8 cellular contexts compared by ENCODE assay signal in genomic region chr1:12600880-12601633, GRCh38. TPM values are rescaled to one million over a fixed set of nuclear protein-coding genes. Genes with fewer than 3 reads are reported as not detected.
DNase-seq lines count a peak whose midpoint lies in the region; ATAC-seq and TF ChIP-seq lines count a peak whose summit lies in the region.

No MANE protein-coding gene starts in this region.

- in situ Hi-C loops in transverse colon (cut with MboI; ENCODE audit: low pct_ligation_motif_present in 1 of 4, low pct_unique_long_range_greater_than_20kb in 1 of 4, low sequenced_read_pairs in 3 of 4): loop anchor here in 1 of 4 donors (25.0 kb wide), 1 partner anchor 189 kb away; no protein-coding TSS in a partner anchor

- H3K4me1 ChIP-seq in ascending aorta: peaks cover 42 to 70% of the 10 kb centered on the region in 2 donors
- H3K4me1 ChIP-seq in transverse colon: peaks cover 29 to 85% (median 58%) of the 10 kb centered on the region in 4 donors

- TF ChIP-seq CTCF in ascending aorta (IDR thresholded peaks at IDR 0.05) (peak; percentile 31 to 60 (median 47)), transverse colon (IDR thresholded peaks at IDR 0.05) (peak; percentile 50 to 68 (median 62)), lower leg skin (IDR thresholded peaks at IDR 0.05) (no peak)

- no peak for TF ChIP-seq EP300 in transverse colon (IDR thresholded peaks at IDR 0.05; ENCODE audit: low read depth)

- no peaks in the 10 kb centered on the region for H3K9me3 ChIP-seq in ascending aorta
- no peaks in the 10 kb centered on the region for H3K9me3 ChIP-seq in transverse colon

- ATAC-seq in left colon: peak; percentile 64
- ATAC-seq in GM21528 (IDR thresholded peaks at IDR 0.05; ENCODE audit: low FRiP score, unreplicated experiment): no peak

- intact Hi-C loops in ascending aorta (cut with DNase I): no loop called here
- intact Hi-C loops in left colon (cut with DNase I, micrococcal nuclease): no loop called here
- intact Hi-C loops in transverse colon (cut with DNase I; ENCODE audit: low total_unique reads): no loop called here
- intact Hi-C loops in lower leg skin (cut with DNase I; ENCODE audit: low total_unique reads): no loop called here

- TF ChIP-seq POLR2A in transverse colon (IDR thresholded peaks at IDR 0.05) (no peak), lower leg skin (IDR thresholded peaks at IDR 0.05) (no peak)

- DNase-seq in DMS 273 (lab: John Stamatoyannopoulos, UW; ENCODE audit: unreplicated experiment) (peak; percentile 56), DMS 273 treated with DMSO at 0.1 percent for 48 hours (lab: John Stamatoyannopoulos, UW) (no peak), RPMI7951 (ENCODE audit: low read depth) (peak; percentile 31), ascending aorta (ENCODE audit: low spot score in 2 of 2) (no peak), left colon (peak in 1 of 2 donors; percentile 67), transverse colon (peak; percentile 68), lower leg skin (ENCODE audit: low spot score in 2 of 2) (no peak)

- H3K4me3 ChIP-seq in ascending aorta (peak overlapping the region in 1 of 2 donors; percentile 19), transverse colon (no peak overlapping the region), lower leg skin (ENCODE audit: low read depth, poor library complexity, severe bottlenecking) (no peak overlapping the region)

- 61 to 63% methylated on average over 2 to 9 of the region's 9 CpGs for WGBS in transverse colon (ENCODE audit: low coverage in 1 of 2), 2 donors
- WGBS in lower leg skin, 2 donors: 58 to 65% methylated on average over 7 to 9 of the region's 9 CpGs

- H3K36me3 ChIP-seq in ascending aorta (no peaks in the 10 kb centered on the region), transverse colon (no peaks in the 10 kb centered on the region)

- H3K27ac ChIP-seq in ascending aorta (peak overlapping the region; percentile 96), transverse colon (peak overlapping the region; percentile 4 to 90 (median 46))

- no peaks in the 10 kb centered on the region for H3K27me3 ChIP-seq in ascending aorta
- no peaks in the 10 kb centered on the region for H3K27me3 ChIP-seq in transverse colon

RNA-seq across cellular contexts. Expression of gene DHRS3, which starts 17.0 kb away (rescaled TPM):
- total RNA-seq in RPMI7951 (2014; rRNA removed; shearing (Covaris generic)): 22.5 and 28.8 TPM in 2 replicates
- total RNA-seq in ascending aorta (39.4 TPM), left colon (100 to 1,000 TPM in 1 of 2 donors, 10 to 100 TPM in 1; 73.2 to 106 TPM), transverse colon (100 to 1,000 TPM in 2 of 4 donors, 10 to 100 TPM in 2; 55.3 to 122 (median 103) TPM), lower leg skin (100 to 1,000 TPM in 3 of 4 donors, 10 to 100 TPM in 1; 92.4 to 130 (median 107) TPM)

RNA-seq across cellular contexts. Expression of gene AADACL4, which starts 42.8 kb away (rescaled TPM):
- total RNA-seq in RPMI7951 (2014; rRNA removed; shearing (Covaris generic)): not detected in 2 replicates
- total RNA-seq in ascending aorta: not detected
- total RNA-seq in left colon: not detected
- not detected for total RNA-seq in transverse colon
- total RNA-seq in lower leg skin: under 1 TPM in 1 of 4 donors, not detected in 3; 0.59 TPM

Comparison
In these comparisons a context has a peak if more than half of its experiments do, and no peak if none do; other contexts are left out.
1. DNase-seq: peak in DMS 273 (single experiment), RPMI7951 (single experiment) and transverse colon (single experiment); none in DMS 273 treated with DMSO at 0.1 percent for 48 hours (single experiment), ascending aorta (0 of 2) and lower leg skin (0 of 2).
2. CTCF ChIP-seq: peak in ascending aorta (3 of 3) and transverse colon (5 of 5); none in lower leg skin (0 of 3).